ENCODE assay signal across 15 cellular contexts in the genomic region with DNA sequence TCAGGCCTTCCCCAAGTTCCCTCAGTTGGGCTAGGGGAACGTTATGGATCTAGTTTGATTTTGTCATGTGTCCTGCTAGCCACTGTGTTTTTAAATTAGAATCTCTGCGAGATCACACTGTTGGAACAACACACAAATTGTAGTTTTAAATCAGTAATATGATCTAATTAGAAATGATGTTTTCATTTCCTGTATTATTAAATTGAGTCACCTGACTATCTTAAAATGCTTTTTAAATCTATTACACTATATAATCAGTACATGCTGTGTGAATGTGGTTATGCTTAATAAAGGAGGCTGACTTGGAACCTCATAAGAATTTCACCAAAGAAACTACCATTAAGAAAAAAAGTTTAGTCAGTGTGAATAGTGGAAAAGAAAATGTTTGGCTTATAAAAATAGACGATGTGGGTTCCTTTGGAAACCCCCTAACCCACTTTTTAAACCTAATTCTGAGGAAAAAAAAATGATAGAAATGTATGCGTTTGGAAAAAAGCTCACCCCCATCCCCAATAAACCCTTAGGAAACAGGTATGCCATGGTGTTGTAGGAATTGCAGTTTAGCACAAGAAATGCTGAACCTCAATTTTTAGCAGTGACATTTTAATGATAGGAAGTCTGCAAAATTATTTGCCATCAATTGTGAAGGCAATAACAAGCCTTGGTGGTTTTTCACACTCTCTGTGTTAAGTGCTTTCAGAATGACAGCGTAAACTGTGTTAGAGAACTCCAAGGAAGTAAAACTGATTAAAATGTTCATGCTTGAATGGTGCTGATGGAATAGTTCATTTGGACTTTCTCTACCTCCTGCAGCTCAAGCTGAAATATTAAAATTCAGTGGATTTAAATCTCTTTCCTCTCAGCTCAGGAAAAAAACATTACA. TPM values are rescaled to one million over a fixed set of nuclear protein-coding genes. Genes with fewer than 3 reads are reported as not detected.
DNase-seq lines count a peak whose midpoint lies in the region; ATAC-seq, FAIRE-seq and TF ChIP-seq lines count a peak whose summit lies in the region.
"Had no signal": no experiment of that assay in that cellular context is flagged by ENCODE, and none has a peak within 500 bp of the region (broad histone marks: within the 10 kb centered on the region; RNA-seq: fewer than 3 reads in every experiment).

No MANE protein-coding gene starts in this region.

- no peak for TF ChIP-seq POLR2A in ovary (IDR thresholded peaks at IDR 0.05)

- H3K9me3 ChIP-seq in ovary, result no peaks in the 10 kb centered on the region
- H3K9me3 ChIP-seq: A549, upper lobe of left lung had no signal

- H3K4me3 Mint-ChIP-seq in activated CD8-positive, alpha-beta T cell treated with anti-CD3 and anti-CD28 coated beads for 36 hours, result peak overlapping the region; percentile 39
- no peak overlapping the region for H3K4me3 Mint-ChIP-seq in activated CD8-positive, alpha-beta T cell treated with anti-CD3 and anti-CD28 coated beads, Interleukin-2, amount 10 ng/mL, durations not matched to agents 7 days and 5 days
- peak overlapping the region; percentile 46 for H3K4me3 Mint-ChIP-seq in stimulated activated effector memory CD8-positive, alpha-beta T cell treated with anti-CD3 and anti-CD28 coated beads, Interleukin-12 subunit alpha, Interleukin-12 subunit beta, amount 100 ng/mL, for 72 hours

- no peak overlapping the region for H3K27ac ChIP-seq in ovary
- H3K27ac ChIP-seq: A549, parathyroid adenoma, SK-N-MC, upper lobe of left lung had no signal

- H3K36me3 ChIP-seq in ovary, result no peaks in the 10 kb centered on the region
- H3K36me3 ChIP-seq: upper lobe of left lung had no signal

- no peaks in the 10 kb centered on the region for H3K9me3 Mint-ChIP-seq in activated CD8-positive, alpha-beta T cell treated with anti-CD3 and anti-CD28 coated beads for 36 hours
- H3K9me3 Mint-ChIP-seq in activated CD8-positive, alpha-beta T cell treated with anti-CD3 and anti-CD28 coated beads, Interleukin-2, amount 10 ng/mL, durations not matched to agents 7 days and 5 days (ENCODE audit: insufficient read depth), result no peaks in the 10 kb centered on the region
- H3K9me3 Mint-ChIP-seq in stimulated activated effector memory CD8-positive, alpha-beta T cell treated with anti-CD3 and anti-CD28 coated beads, Interleukin-12 subunit alpha, Interleukin-12 subunit beta, amount 100 ng/mL, for 72 hours, result no peaks in the 10 kb centered on the region

- ATAC-seq in activated CD8-positive, alpha-beta T cell treated with anti-CD3 and anti-CD28 coated beads for 36 hours, result peak; percentile 77
- no peak for ATAC-seq in activated CD8-positive, alpha-beta T cell treated with anti-CD3 and anti-CD28 coated beads, Interleukin-2, amount 10 ng/mL, durations not matched to agents 7 days and 5 days
- ATAC-seq in GM21786 (IDR thresholded peaks at IDR 0.05; ENCODE audit: unreplicated experiment), result peak; percentile 83
- ATAC-seq in HG03457 (IDR thresholded peaks at IDR 0.05; ENCODE audit: unreplicated experiment), result peak; percentile 87
- ATAC-seq in stimulated activated effector memory CD8-positive, alpha-beta T cell treated with anti-CD3 and anti-CD28 coated beads, Interleukin-12 subunit alpha, Interleukin-12 subunit beta, amount 100 ng/mL, for 72 hours, result peak; percentile 93
- ATAC-seq in HG03135 (IDR thresholded peaks at IDR 0.05; ENCODE audit: unreplicated experiment), result no peak
- ATAC-seq: A549 had no signal

- TF ChIP-seq CTCF in activated CD8-positive, alpha-beta T cell treated with anti-CD3 and anti-CD28 coated beads for 36 hours (IDR thresholded peaks at IDR 0.05), result no peak
- TF ChIP-seq CTCF in ovary (IDR thresholded peaks at IDR 0.05), result no peak

- H3K27ac Mint-ChIP-seq in activated CD8-positive, alpha-beta T cell treated with anti-CD3 and anti-CD28 coated beads for 36 hours, result peak overlapping the region; percentile 88
- H3K27ac Mint-ChIP-seq in activated CD8-positive, alpha-beta T cell treated with anti-CD3 and anti-CD28 coated beads, Interleukin-2, amount 10 ng/mL, durations not matched to agents 7 days and 5 days, result no peak overlapping the region
- H3K27ac Mint-ChIP-seq in stimulated activated effector memory CD8-positive, alpha-beta T cell treated with anti-CD3 and anti-CD28 coated beads, Interleukin-12 subunit alpha, Interleukin-12 subunit beta, amount 100 ng/mL, for 72 hours, result peak overlapping the region; percentile 62

- POLR2A ChIA-PET in activated CD8-positive, alpha-beta T cell treated with anti-CD3 and anti-CD28 coated beads for 36 hours (lab: Charles Lee), result interaction anchor here (3.6 kb wide), 1 partner anchor 59 kb away, joined by 17 read pairs; a partner anchor contains a TSS
- POLR2A ChIA-PET in activated CD8-positive, alpha-beta T cell treated with anti-CD3 and anti-CD28 coated beads, Interleukin-2, amount 10 ng/mL, durations not matched to agents 7 days and 5 days (lab: Charles Lee), result no interaction called here

- peaks cover 2% of the 10 kb centered on the region for H3K4me1 ChIP-seq in ovary (ENCODE audit: insufficient read depth)
- H3K4me1 ChIP-seq: parathyroid adenoma had no signal

- intact Hi-C loops in activated CD8-positive, alpha-beta T cell treated with anti-CD3 and anti-CD28 coated beads for 36 hours (cut with micrococcal nuclease), result no loop called here
- intact Hi-C loops in ovary (cut with DNase I), result no loop called here

- H3K27me3 ChIP-seq in ovary, result no peaks in the 10 kb centered on the region
- H3K27me3 ChIP-seq: upper lobe of left lung had no signal

- CTCF ChIA-PET in activated CD8-positive, alpha-beta T cell treated with anti-CD3 and anti-CD28 coated beads for 36 hours (lab: Charles Lee), result no interaction called here
- CTCF ChIA-PET in activated CD8-positive, alpha-beta T cell treated with anti-CD3 and anti-CD28 coated beads, Interleukin-2, amount 10 ng/mL, durations not matched to agents 7 days and 5 days (lab: Charles Lee), result interaction anchor here (1.1 kb wide), 1 partner anchor 57 kb away, joined by 3 read pairs; no protein-coding TSS in a partner anchor

- no peak for DNase-seq in activated CD8-positive, alpha-beta T cell treated with anti-CD3 and anti-CD28 coated beads for 36 hours
- no peak for DNase-seq in activated CD8-positive, alpha-beta T cell treated with anti-CD3 and anti-CD28 coated beads, Interleukin-2, amount 10 ng/mL, durations not matched to agents 7 days and 5 days
- DNase-seq in stimulated activated effector memory CD8-positive, alpha-beta T cell treated with anti-CD3 and anti-CD28 coated beads, Interleukin-12 subunit alpha, Interleukin-12 subunit beta, amount 100 ng/mL, for 72 hours (ENCODE audit: low spot score in 2 of 2), result no peak
- no peak for DNase-seq in ovary
- no peak for DNase-seq in HTR-8/SVneo (ENCODE audit: insufficient read length, low spot score)
- DNase-seq: activated CD8-positive, alpha-beta memory T cell treated with anti-CD3 and anti-CD28 coated beads for 24 hours; IMR-90; NCI-H510A; upper lobe of left lung had no signal

- 86 to 88% (median 88%) methylated on average over 5 of the region's 5 CpGs for WGBS in ovary, 3 donors

- H3K4me1 Mint-ChIP-seq in activated CD8-positive, alpha-beta T cell treated with anti-CD3 and anti-CD28 coated beads for 36 hours (ENCODE audit: low read depth), result peaks cover 83% of the 10 kb centered on the region
- peaks cover 53% of the 10 kb centered on the region for H3K4me1 Mint-ChIP-seq in activated CD8-positive, alpha-beta T cell treated with anti-CD3 and anti-CD28 coated beads, Interleukin-2, amount 10 ng/mL, durations not matched to agents 7 days and 5 days (ENCODE audit: low read depth)
- peaks cover 76% of the 10 kb centered on the region for H3K4me1 Mint-ChIP-seq in stimulated activated effector memory CD8-positive, alpha-beta T cell treated with anti-CD3 and anti-CD28 coated beads, Interleukin-12 subunit alpha, Interleukin-12 subunit beta, amount 100 ng/mL, for 72 hours

- H3K4me3 ChIP-seq in ovary, result no peak overlapping the region
- H3K4me3 ChIP-seq: A549, SK-N-MC, upper lobe of left lung had no signal

- H3K27me3 Mint-ChIP-seq in activated CD8-positive, alpha-beta T cell treated with anti-CD3 and anti-CD28 coated beads for 36 hours, result no peaks in the 10 kb centered on the region
- no peaks in the 10 kb centered on the region for H3K27me3 Mint-ChIP-seq in activated CD8-positive, alpha-beta T cell treated with anti-CD3 and anti-CD28 coated beads, Interleukin-2, amount 10 ng/mL, durations not matched to agents 7 days and 5 days (ENCODE audit: low read depth)

- H3K36me3 Mint-ChIP-seq in activated CD8-positive, alpha-beta T cell treated with anti-CD3 and anti-CD28 coated beads for 36 hours (ENCODE audit: low read depth), result peaks cover 18% of the 10 kb centered on the region
- peaks cover 20% of the 10 kb centered on the region for H3K36me3 Mint-ChIP-seq in activated CD8-positive, alpha-beta T cell treated with anti-CD3 and anti-CD28 coated beads, Interleukin-2, amount 10 ng/mL, durations not matched to agents 7 days and 5 days (ENCODE audit: low read depth)
- H3K36me3 Mint-ChIP-seq in stimulated activated effector memory CD8-positive, alpha-beta T cell treated with anti-CD3 and anti-CD28 coated beads, Interleukin-12 subunit alpha, Interleukin-12 subunit beta, amount 100 ng/mL, for 72 hours, result no peaks in the 10 kb centered on the region

- no peak for FAIRE-seq in HTR-8/SVneo (lab: Jason Lieb, UNC)
- FAIRE-seq: A549 had no signal

- TF ChIP-seq EP300 in ovary (IDR thresholded peaks at IDR 0.05), result no peak

RNA-seq across cellular contexts. Expression of a gene that starts 59.0 kb away (rescaled TPM):
- 10 to 100 TPM; 30.8 to 31.9 TPM for total RNA-seq in activated CD8-positive, alpha-beta T cell treated with anti-CD3 and anti-CD28 coated beads for 36 hours
- total RNA-seq in activated CD8-positive, alpha-beta T cell treated with anti-CD3 and anti-CD28 coated beads, Interleukin-2, amount 10 ng/mL, durations not matched to agents 7 days and 5 days, result 10 to 100 TPM; 47.7 to 51.8 TPM
- 10 to 100 TPM; 50.3 to 67.5 (median 56.1) TPM for total RNA-seq in ovary
- polyA plus RNA-seq in ovary, result 10 to 100 TPM; 34.6 to 48.6 TPM

Comparison
In these comparisons a context has a peak if more than half of its experiments do, and no peak if none do; other contexts are left out.
1. ATAC-seq: peak in activated CD8-positive, alpha-beta T cell treated with anti-CD3 and anti-CD28 coated beads for 36 hours (single experiment), GM21786 (single experiment), HG03457 (single experiment) and stimulated activated effector memory CD8-positive, alpha-beta T cell treated with anti-CD3 and anti-CD28 coated beads, Interleukin-12 subunit alpha, Interleukin-12 subunit beta, amount 100 ng/mL, for 72 hours (single experiment); none in activated CD8-positive, alpha-beta T cell treated with anti-CD3 and anti-CD28 coated beads, Interleukin-2, amount 10 ng/mL, durations not matched to agents 7 days and 5 days (single experiment) and HG03135 (single experiment).